In the genomic region with DNA sequence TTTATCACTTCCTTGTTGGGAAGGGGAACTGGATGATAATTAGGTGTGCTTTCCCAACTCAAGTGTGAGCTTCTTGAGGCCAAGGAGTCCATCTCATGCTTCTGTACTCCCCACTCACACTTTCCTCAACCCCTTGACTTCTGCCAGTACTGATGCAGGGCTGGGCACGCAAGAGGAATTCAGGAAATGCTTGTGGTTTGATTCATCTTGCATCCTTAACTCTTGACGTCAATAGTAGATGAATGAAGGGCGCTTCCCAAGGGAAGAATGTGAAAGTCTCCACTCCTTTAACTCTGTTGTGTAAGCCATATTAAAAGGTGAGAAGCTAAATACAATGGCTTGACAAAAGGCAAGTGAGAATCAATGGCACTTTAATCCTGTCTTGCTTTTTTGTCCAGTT, we compare ENCODE assay signal across 1 cellular context.
TF ChIP-seq lines count a peak whose summit lies in the region.

No MANE protein-coding gene starts in this region.

TF ChIP-seq in GM23338, 12 proteins besides CTCF, POLR2A, EP300 and RAD21:
- TF ChIP-seq JUNB (IDR thresholded peaks at IDR 0.05; ENCODE audit: unreplicated experiment): no peak
- TF ChIP-seq STAT1 (IDR thresholded peaks at IDR 0.05; ENCODE audit: unreplicated experiment): no peak
- no peak for TF ChIP-seq EZH2phosphoT487 (IDR thresholded peaks at IDR 0.05; ENCODE audit: unreplicated experiment)
- TF ChIP-seq ZNF331 (CRISPR knock-in tag; IDR thresholded peaks at IDR 0.05; ENCODE audit: low read depth): no peak
- TF ChIP-seq, protein P1, sequence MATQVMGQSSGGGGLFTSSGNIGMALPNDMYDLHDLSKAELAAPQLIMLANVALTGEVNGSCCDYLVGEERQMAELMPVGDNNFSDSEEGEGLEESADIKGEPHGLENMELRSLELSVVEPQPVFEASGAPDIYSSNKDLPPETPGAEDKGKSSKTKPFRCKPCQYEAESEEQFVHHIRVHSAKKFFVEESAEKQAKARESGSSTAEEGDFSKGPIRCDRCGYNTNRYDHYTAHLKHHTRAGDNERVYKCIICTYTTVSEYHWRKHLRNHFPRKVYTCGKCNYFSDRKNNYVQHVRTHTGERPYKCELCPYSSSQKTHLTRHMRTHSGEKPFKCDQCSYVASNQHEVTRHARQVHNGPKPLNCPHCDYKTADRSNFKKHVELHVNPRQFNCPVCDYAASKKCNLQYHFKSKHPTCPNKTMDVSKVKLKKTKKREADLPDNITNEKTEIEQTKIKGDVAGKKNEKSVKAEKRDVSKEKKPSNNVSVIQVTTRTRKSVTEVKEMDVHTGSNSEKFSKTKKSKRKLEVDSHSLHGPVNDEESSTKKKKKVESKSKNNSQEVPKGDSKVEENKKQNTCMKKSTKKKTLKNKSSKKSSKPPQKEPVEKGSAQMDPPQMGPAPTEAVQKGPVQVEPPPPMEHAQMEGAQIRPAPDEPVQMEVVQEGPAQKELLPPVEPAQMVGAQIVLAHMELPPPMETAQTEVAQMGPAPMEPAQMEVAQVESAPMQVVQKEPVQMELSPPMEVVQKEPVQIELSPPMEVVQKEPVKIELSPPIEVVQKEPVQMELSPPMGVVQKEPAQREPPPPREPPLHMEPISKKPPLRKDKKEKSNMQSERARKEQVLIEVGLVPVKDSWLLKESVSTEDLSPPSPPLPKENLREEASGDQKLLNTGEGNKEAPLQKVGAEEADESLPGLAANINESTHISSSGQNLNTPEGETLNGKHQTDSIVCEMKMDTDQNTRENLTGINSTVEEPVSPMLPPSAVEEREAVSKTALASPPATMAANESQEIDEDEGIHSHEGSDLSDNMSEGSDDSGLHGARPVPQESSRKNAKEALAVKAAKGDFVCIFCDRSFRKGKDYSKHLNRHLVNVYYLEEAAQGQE (IDR thresholded peaks at IDR 0.05; ENCODE audit: unreplicated experiment): no peak
- no peak for TF ChIP-seq EZH2 (IDR thresholded peaks at IDR 0.05; ENCODE audit: low read depth, unreplicated experiment)
- TF ChIP-seq POLR2AphosphoS5 (IDR thresholded peaks at IDR 0.05; ENCODE audit: low read depth): no peak
- TF ChIP-seq ZNF114 (CRISPR knock-in tag; IDR thresholded peaks at IDR 0.05): no peak
- TF ChIP-seq CREB1 (CRISPR knock-in tag; IDR thresholded peaks at IDR 0.05; ENCODE audit: low read depth): no peak
- no peak for TF ChIP-seq NANOG (IDR thresholded peaks at IDR 0.05; ENCODE audit: borderline replicate concordance)
